ENCODE assay signal across 1 cellular context in genomic region chr7:44057181-44057848, GRCh38.
TF ChIP-seq lines count a peak whose summit lies in the region.

No MANE protein-coding gene starts in this region.

TF ChIP-seq in HepG2, 621 proteins besides CTCF, POLR2A, EP300 and RAD21:
- TF ChIP-seq ZNF772 (CRISPR knock-in tag; IDR thresholded peaks at IDR 0.05) = no peak
- no peak for TF ChIP-seq CERS6 (CRISPR knock-in tag; IDR thresholded peaks at IDR 0.05)
- no peak for TF ChIP-seq ZNF775 (CRISPR knock-in tag; IDR thresholded peaks at IDR 0.05; ENCODE audit: borderline replicate concordance)
- TF ChIP-seq FOSL1 (CRISPR knock-in tag; IDR thresholded peaks at IDR 0.05; ENCODE audit: borderline replicate concordance) = no peak
- TF ChIP-seq ZNF101 (CRISPR knock-in tag; IDR thresholded peaks at IDR 0.05; ENCODE audit: borderline replicate concordance, low read depth) = no peak
- TF ChIP-seq KDM4B (CRISPR knock-in tag; IDR thresholded peaks at IDR 0.05) = no peak
- no peak for TF ChIP-seq KLF9 (CRISPR knock-in tag; IDR thresholded peaks at IDR 0.05; ENCODE audit: low read depth)
- no peak for TF ChIP-seq ZBTB39 (CRISPR knock-in tag; IDR thresholded peaks at IDR 0.05)
- no peak for TF ChIP-seq ZNF761 (CRISPR knock-in tag; conservative IDR thresholded peaks at IDR 0.05)
- TF ChIP-seq ELK4 (CRISPR knock-in tag; IDR thresholded peaks at IDR 0.05; ENCODE audit: borderline replicate concordance) = no peak
